1 cellular context compared by ENCODE assay signal in genomic region chr6:127457444-127458064, GRCh38.
TF ChIP-seq lines count a peak whose summit lies in the region.

No MANE protein-coding gene starts in this region.

TF ChIP-seq in K562, 482 proteins besides CTCF, POLR2A, EP300 and RAD21 (continued from another document):
- TF ChIP-seq HMBOX1 (IDR thresholded peaks at IDR 0.05) (0 out of 2 replicates have a peak, but pooled peaks have one; percentile 23), ESRRA (IDR thresholded peaks at IDR 0.05; ENCODE audit: borderline replicate concordance, low read depth) (no peak), CEBPG (CRISPR knock-in tag; IDR thresholded peaks at IDR 0.05) (no peak), CEBPG (tag; conservative IDR thresholded peaks at IDR 0.05 in 1 of 2, IDR thresholded peaks at IDR 0.05 in 1 of 2) (peak; percentile 58 to 70; a peak in 3 of 4 replicates), ZNF311 (CRISPR knock-in tag; IDR thresholded peaks at IDR 0.05) (no peak), ZBTB11 (CRISPR knock-in tag; IDR thresholded peaks at IDR 0.05) (no peak)
